10 cellular contexts compared by ENCODE assay signal in the genomic region with DNA sequence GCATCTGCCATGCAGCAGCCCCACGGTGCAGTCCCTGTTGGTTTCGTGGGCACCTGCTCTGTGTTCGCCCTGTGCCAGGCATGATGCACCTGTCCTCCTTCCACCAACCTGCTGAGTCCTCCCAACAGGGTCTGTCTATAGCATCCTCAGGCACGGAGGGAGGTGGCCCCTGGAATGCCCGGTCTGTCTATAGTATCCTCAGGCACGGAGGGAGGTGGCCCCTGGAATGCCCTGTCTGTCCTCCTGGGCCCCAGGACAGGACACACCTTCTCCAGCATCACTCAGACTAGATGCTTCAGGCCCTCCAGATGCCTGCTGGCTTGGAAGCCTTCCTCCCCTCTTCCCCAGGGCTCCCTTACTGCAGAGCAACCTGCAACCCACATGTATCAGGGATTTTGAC. TPM values are rescaled to one million over a fixed set of nuclear protein-coding genes. Genes with fewer than 3 reads are reported as not detected.
DNase-seq lines count a peak whose midpoint lies in the region; ATAC-seq, FAIRE-seq and TF ChIP-seq lines count a peak whose summit lies in the region.
"Had no signal": no experiment of that assay in that cellular context is flagged by ENCODE, and none has a peak within 500 bp of the region (broad histone marks: within the 10 kb centered on the region; RNA-seq: fewer than 3 reads in every experiment).

No MANE protein-coding gene starts in this region.

- peaks cover 48% of the 10 kb centered on the region for H3K79me2 ChIP-seq in ACC112 (ENCODE audit: control insufficient read depth, insufficient read depth, low read length, unreplicated experiment)

- no peaks in the 10 kb centered on the region for H3K27me3 ChIP-seq in ACC112 (ENCODE audit: insufficient read depth, low read length)
- no peaks in the 10 kb centered on the region for H3K27me3 ChIP-seq in NT2/D1 (ENCODE audit: insufficient read depth, insufficient read length)
- no peaks in the 10 kb centered on the region for H3K27me3 ChIP-seq in pancreas

- H3K36me3 Mint-ChIP-seq in osteocyte (ENCODE audit: unreplicated experiment): peaks cover 31% of the 10 kb centered on the region

- peak overlapping the region; percentile 45 for H3K27ac Mint-ChIP-seq in osteocyte (ENCODE audit: unreplicated experiment)

- no peak overlapping the region for H3K4me3 ChIP-seq in ACC112 (ENCODE audit: low read depth, low read length)
- no peak overlapping the region for H3K4me3 ChIP-seq in NT2/D1 (ENCODE audit: insufficient read length, low read depth)
- H3K4me3 ChIP-seq in pancreas: no peak overlapping the region

- H3K9ac ChIP-seq in NT2/D1 (ENCODE audit: insufficient read length, low read depth): peak overlapping the region; percentile 47

- H2AFZ ChIP-seq in ACC112 (ENCODE audit: low read length, unreplicated experiment): no peak overlapping the region

- peaks cover 32% of the 10 kb centered on the region for H3K36me3 ChIP-seq in ACC112 (ENCODE audit: insufficient read depth, low read length)
- peaks cover 80% of the 10 kb centered on the region for H3K36me3 ChIP-seq in NT2/D1 (ENCODE audit: insufficient read depth, insufficient read length, low read length)
- peaks cover 0 to 33% (median 24%) of the 10 kb centered on the region in 3 donors for H3K36me3 ChIP-seq in pancreas

- FAIRE-seq in pancreas (lab: Jason Lieb, UNC): no peak

- H3K9me3 ChIP-seq in NT2/D1 (ENCODE audit: insufficient read depth, low read length) (no peaks in the 10 kb centered on the region), pancreas (no peaks in the 10 kb centered on the region)

- H3K27me3 Mint-ChIP-seq in osteocyte (ENCODE audit: unreplicated experiment): no peaks in the 10 kb centered on the region

- H3K4me1 Mint-ChIP-seq in osteocyte (ENCODE audit: unreplicated experiment): peaks cover 34% of the 10 kb centered on the region

- DNase-seq in NT2/D1 (ENCODE audit: low read depth, low spot score) (no peak), epithelial cell of prostate (ENCODE audit: low read depth, low spot score) (no peak), osteocyte (ENCODE audit: extremely low spot score, unreplicated experiment) (no peak), pancreas (no peak), NCI-H345 treated with DMSO at 0.1 percent for 48 hours (lab: John Stamatoyannopoulos, UW; ENCODE audit: unreplicated experiment) (no peak), SHP77 (lab: John Stamatoyannopoulos, UW) (no peak), RPMI8226 (no peak)
- DNase-seq: activated CD4-positive, CD25-positive, alpha-beta regulatory T cell; MM.1S had no signal

- H3K4me1 ChIP-seq in ACC112 (ENCODE audit: control insufficient read depth, insufficient read depth, low read length, unreplicated experiment): peaks cover 42% of the 10 kb centered on the region
- H3K4me1 ChIP-seq in NT2/D1 (ENCODE audit: insufficient read depth, insufficient read length): peaks cover 35% of the 10 kb centered on the region
- H3K4me1 ChIP-seq in pancreas: peaks cover 3 to 7% (median 7%) of the 10 kb centered on the region in 3 donors

- intact Hi-C loops in pancreas (cut with DNase I): no loop called here

- no peaks in the 10 kb centered on the region for H3K9me3 Mint-ChIP-seq in osteocyte (ENCODE audit: unreplicated experiment)

- peak overlapping the region; percentile 87 for H3K27ac ChIP-seq in ACC112 (ENCODE audit: low read depth, low read length)
- peak overlapping the region; percentile 100 for H3K27ac ChIP-seq in epithelial cell of prostate
- no peak overlapping the region for H3K27ac ChIP-seq in pancreas

- H3K4me3 Mint-ChIP-seq in osteocyte (ENCODE audit: unreplicated experiment): no peak overlapping the region

- 86 to 89% methylated on average over 6 of the region's 6 CpGs for WGBS in pancreas, 2 donors

- TF ChIP-seq CTCF in osteocyte (IDR thresholded peaks at IDR 0.05) (no peak), pancreas (IDR thresholded peaks at IDR 0.05) (no peak)

- ATAC-seq in pancreas: no peak

RNA-seq across cellular contexts. Expression of a gene that starts 9.9 kb away (rescaled TPM):
- total RNA-seq in osteocyte (4.6 and 6.0 TPM in 2 replicates), pancreas (10 to 100 TPM; 20.7 to 48.7 (median 42.2) TPM)
- polyA plus RNA-seq in pancreas: 10 to 100 TPM; 45.7 to 71.3 TPM

RNA-seq across cellular contexts. Expression of a gene that starts 29.0 kb away (rescaled TPM):
- 39.5 and 42.8 TPM in 2 replicates for total RNA-seq in osteocyte
- 10 to 100 TPM in 4 of 6 donors, 1 to 10 TPM in 2; 8.7 to 20.4 (median 10.4) TPM for total RNA-seq in pancreas
- polyA plus RNA-seq in pancreas: 10 to 100 TPM in 1 of 2 donors, 1 to 10 TPM in 1; 9.2 to 10.1 TPM

RNA-seq across cellular contexts. Expression of a gene that starts 29.2 kb away (rescaled TPM):
- total RNA-seq in osteocyte: 5.3 and 6.5 TPM in 2 replicates
- 1 to 10 TPM; 1.1 to 2.9 (median 1.5) TPM for total RNA-seq in pancreas
- polyA plus RNA-seq in pancreas: 1 to 10 TPM; 4.2 to 5.2 TPM

RNA-seq across cellular contexts. Expression of a gene that starts 36.5 kb away (rescaled TPM):
- total RNA-seq in osteocyte: 27.4 and 30.5 TPM in 2 replicates
- total RNA-seq in pancreas: 1 to 10 TPM; 5.7 to 8.2 (median 6.6) TPM
- 1 to 10 TPM; 5.4 to 8.5 TPM for polyA plus RNA-seq in pancreas

RNA-seq across cellular contexts. Expression of a gene that starts 36.6 kb away (rescaled TPM):
- total RNA-seq in osteocyte: 44.5 and 49.0 TPM in 2 replicates
- total RNA-seq in pancreas: 10 to 100 TPM; 11.5 to 20.8 (median 13.5) TPM
- polyA plus RNA-seq in pancreas: 10 to 100 TPM; 10.8 to 18.0 TPM

Comparison
In these comparisons a context has a peak if more than half of its experiments do, and no peak if none do; other contexts are left out.
1. H3K27ac ChIP-seq: peak in ACC112 (single experiment) and epithelial cell of prostate (single experiment); none in pancreas (0 of 4).